20 cellular contexts compared by ENCODE assay signal in the genomic region with DNA sequence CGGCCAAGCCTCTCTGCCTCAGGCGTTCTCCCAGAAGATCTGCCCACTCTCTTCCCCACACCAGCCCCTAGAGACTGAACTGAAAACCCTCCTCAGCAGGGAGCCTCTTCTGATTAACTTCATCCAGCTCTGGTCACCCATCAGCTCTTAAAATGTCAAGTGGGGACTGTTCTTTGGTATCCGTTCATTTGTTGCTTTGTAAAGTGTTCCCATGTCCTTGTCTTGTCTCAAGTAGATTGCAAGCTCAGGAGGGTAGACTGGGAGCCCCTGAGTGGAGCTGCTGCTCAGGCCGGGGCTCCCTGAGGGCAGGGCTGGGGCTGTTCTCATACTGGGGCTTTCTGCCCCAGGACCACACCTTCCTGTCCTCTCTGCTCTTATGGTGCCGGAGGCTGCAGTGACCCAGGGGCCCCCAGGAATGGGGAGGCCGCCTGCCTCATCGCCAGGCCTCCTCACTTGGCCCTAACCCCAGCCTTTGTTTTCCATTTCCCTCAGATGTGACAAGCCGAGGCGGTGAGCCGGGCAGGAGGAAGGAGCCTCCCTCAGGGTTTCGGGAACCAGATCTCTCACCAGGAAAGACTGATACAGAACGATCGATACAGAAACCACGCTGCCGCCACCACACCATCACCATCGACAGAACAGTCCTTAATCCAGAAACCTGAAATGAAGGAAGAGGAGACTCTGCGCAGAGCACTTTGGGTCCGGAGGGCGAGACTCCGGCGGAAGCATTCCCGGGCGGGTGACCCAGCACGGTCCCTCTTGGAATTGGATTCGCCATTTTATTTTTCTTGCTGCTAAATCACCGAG.
"Had no signal": no experiment of that assay in that cellular context is flagged by ENCODE, and none has a peak within 500 bp of the region (broad histone marks: within the 10 kb centered on the region; RNA-seq: fewer than 3 reads in every experiment).

No MANE protein-coding gene starts in this region.

- H3K27me3 ChIP-seq: breast epithelium, stomach, upper lobe of right lung had no signal

- ATAC-seq: activated CD8-positive, alpha-beta T cell treated with anti-CD3 and anti-CD28 coated beads, Interleukin-2, amount 10 ng/mL, durations not matched to agents 7 days and 5 days; natural killer cell; sciatic nerve; upper lobe of right lung; WTC11 had no signal

- H3K9me3 Mint-ChIP-seq: activated naive CD8-positive, alpha-beta T cell treated with anti-CD3 and anti-CD28 coated beads, Interleukin-2, amount 10 ng/mL, durations not matched to agents 7 days and 5 days; activated T-helper 1 cell treated with anti-CD3 and anti-CD28 coated beads, Interleukin-12 subunit alpha, Interleukin-12 subunit beta, Interleukin-2, Interleukin-4 antibody, amounts not matched to agents 30 ng/mL and 10 ng/mL and 1 ng/mL, durations not matched to agents 14 hours and 24 hours and 36 hours; dendritic cell treated with granulocyte-macrophage colony-stimulating factor and Interleukin-4, amounts not matched to agents 40 ng/mL and 50 ng/mL, for 4 days; memory B cell; natural killer cell; WTC11 had no signal

- H3K27ac Mint-ChIP-seq: activated CD8-positive, alpha-beta T cell treated with anti-CD3 and anti-CD28 coated beads, Interleukin-2, amount 10 ng/mL, durations not matched to agents 7 days and 5 days; activated naive CD8-positive, alpha-beta T cell treated with anti-CD3 and anti-CD28 coated beads, Interleukin-2, amount 10 ng/mL, durations not matched to agents 7 days and 5 days; activated T-helper 1 cell treated with anti-CD3 and anti-CD28 coated beads, Interleukin-12 subunit alpha, Interleukin-12 subunit beta, Interleukin-2, Interleukin-4 antibody, amounts not matched to agents 30 ng/mL and 10 ng/mL and 1 ng/mL, durations not matched to agents 14 hours and 24 hours and 36 hours; dendritic cell treated with granulocyte-macrophage colony-stimulating factor and Interleukin-4, amounts not matched to agents 40 ng/mL and 50 ng/mL, for 4 days; memory B cell; natural killer cell; WTC11 had no signal

- H3K27me3 Mint-ChIP-seq: activated naive CD8-positive, alpha-beta T cell treated with anti-CD3 and anti-CD28 coated beads, Interleukin-2, amount 10 ng/mL, durations not matched to agents 7 days and 5 days; dendritic cell treated with granulocyte-macrophage colony-stimulating factor and Interleukin-4, amounts not matched to agents 40 ng/mL and 50 ng/mL, for 4 days; memory B cell had no signal

- H3K36me3 Mint-ChIP-seq: memory B cell, natural killer cell had no signal

- H3K4me3 ChIP-seq: breast epithelium, prostate gland, stomach, thoracic aorta, upper lobe of right lung had no signal

- DNase-seq: activated CD4-positive, alpha-beta T cell treated with anti-CD3 and anti-CD28 coated beads for 4 hours; activated CD8-positive, alpha-beta memory T cell treated with anti-CD3 and anti-CD28 coated beads, Interleukin-2, amount 50 U/mL, for 4 hours; activated CD8-positive, alpha-beta T cell treated with anti-CD3 and anti-CD28 coated beads, Interleukin-2, amount 10 ng/mL, durations not matched to agents 7 days and 5 days; activated naive CD4-positive, alpha-beta T cell; activated naive CD8-positive, alpha-beta T cell treated with anti-CD3 and anti-CD28 coated beads, Interleukin-2, amount 10 ng/mL, durations not matched to agents 7 days and 5 days; anterior cingulate cortex; effector memory CD4-positive, alpha-beta T cell; natural killer cell; nucleus accumbens; stomach; T-helper 2 cell; upper lobe of right lung had no signal

- H3K9me3 ChIP-seq: breast epithelium, prostate gland, stomach, thoracic aorta, upper lobe of right lung had no signal

- H3K36me3 ChIP-seq: breast epithelium had no signal

- H3K27ac ChIP-seq: breast epithelium, prostate gland, thoracic aorta, upper lobe of right lung had no signal

- H3K4me3 Mint-ChIP-seq: activated CD8-positive, alpha-beta T cell treated with anti-CD3 and anti-CD28 coated beads, Interleukin-2, amount 10 ng/mL, durations not matched to agents 7 days and 5 days; activated naive CD8-positive, alpha-beta T cell treated with anti-CD3 and anti-CD28 coated beads, Interleukin-2, amount 10 ng/mL, durations not matched to agents 7 days and 5 days; activated T-helper 1 cell treated with anti-CD3 and anti-CD28 coated beads, Interleukin-12 subunit alpha, Interleukin-12 subunit beta, Interleukin-2, Interleukin-4 antibody, amounts not matched to agents 30 ng/mL and 10 ng/mL and 1 ng/mL, durations not matched to agents 14 hours and 24 hours and 36 hours; dendritic cell treated with granulocyte-macrophage colony-stimulating factor and Interleukin-4, amounts not matched to agents 40 ng/mL and 50 ng/mL, for 4 days; memory B cell; natural killer cell; WTC11 had no signal

- H3K4me1 Mint-ChIP-seq: natural killer cell, WTC11 had no signal

- H3K4me1 ChIP-seq: breast epithelium, upper lobe of right lung had no signal
